In genomic region chr14:21308132-21308478, GRCh38 we compare ENCODE assay signal across 8 cellular contexts. TPM values are rescaled to one million over a fixed set of nuclear protein-coding genes. Genes with fewer than 3 reads are reported as not detected.
DNase-seq lines count a peak whose midpoint lies in the region; ATAC-seq and TF ChIP-seq lines count a peak whose summit lies in the region.

No MANE protein-coding gene starts in this region.

- peak overlapping the region; percentile 96 for H3K27ac Mint-ChIP-seq in activated naive CD8-positive, alpha-beta T cell

- H3K9ac ChIP-seq in liver (ENCODE audit: low read depth in 1 of 2, low read length in 2 of 2), result peak overlapping the region in 1 of 2 donors; percentile 97

- H3K36me3 Mint-ChIP-seq in activated naive CD8-positive, alpha-beta T cell, result no peaks in the 10 kb centered on the region

- no peaks in the 10 kb centered on the region for H3K9me3 ChIP-seq in liver (ENCODE audit: control insufficient read depth in 4 of 4, low read length in 3 of 4)

- TF ChIP-seq CTCF in liver (IDR thresholded peaks at IDR 0.05; ENCODE audit: low read depth, low read length, missing input control) (no peak), RWPE1 (conservative IDR thresholded peaks at IDR 0.05; ENCODE audit: low read depth) (no peak)

- POLR2A ChIA-PET in RWPE1 (lab: Yijun Ruan, JAX; ENCODE audit: low non-redundant PET), result interaction anchor here (0.5 kb wide), 1 partner anchor 36 kb away, joined by 4 read pairs; no protein-coding TSS in a partner anchor

- no peaks in the 10 kb centered on the region for H3K36me3 ChIP-seq in liver (ENCODE audit: control insufficient read depth in 4 of 4, insufficient read depth in 3 of 4, low read depth in 1 of 4, low read length in 3 of 4)

- ATAC-seq in GM18858 (IDR thresholded peaks at IDR 0.05; ENCODE audit: unreplicated experiment) (peak; percentile 24), HG02885 (IDR thresholded peaks at IDR 0.05; ENCODE audit: poor library complexity, unreplicated experiment) (peak; percentile 26), HG02840 (IDR thresholded peaks at IDR 0.05; ENCODE audit: low FRiP score, unreplicated experiment) (no peak)

- no peak for TF ChIP-seq RAD21 in liver (IDR thresholded peaks at IDR 0.05)

- no peaks in the 10 kb centered on the region for H3K27me3 ChIP-seq in liver (ENCODE audit: control insufficient read depth in 4 of 4, insufficient read depth in 4 of 4, low read length in 3 of 4)

- no peak for DNase-seq in NCI-H1436 treated with DMSO at 0.1 percent for 48 hours (lab: John Stamatoyannopoulos, UW)
- DNase-seq in RWPE1 (ENCODE audit: low spot score), result no peak
- no peak for DNase-seq in cerebellar nuclear complex (lab: John Stamatoyannopoulos, UW)

- H3K4me1 ChIP-seq in liver (ENCODE audit: control insufficient read depth in 4 of 4, insufficient read depth in 4 of 4, low read length in 3 of 4), result peaks cover 0 to 11% (median 7%) of the 10 kb centered on the region in 4 donors

- no peaks in the 10 kb centered on the region for H3K27me3 Mint-ChIP-seq in activated naive CD8-positive, alpha-beta T cell

- H3K27ac ChIP-seq in liver (ENCODE audit: low read depth in 1 of 2, low read length in 2 of 2) (peak overlapping the region; percentile 87 to 99), RWPE1 (no peak overlapping the region)

- CTCF ChIA-PET in RWPE1 (lab: Yijun Ruan, JAX), result no interaction called here

- H3K4me3 Mint-ChIP-seq in activated naive CD8-positive, alpha-beta T cell, result peak overlapping the region; percentile 89

- H3K9me3 Mint-ChIP-seq in activated naive CD8-positive, alpha-beta T cell (ENCODE audit: low read depth), result no peaks in the 10 kb centered on the region

- H3K4me1 Mint-ChIP-seq in activated naive CD8-positive, alpha-beta T cell (ENCODE audit: low read depth), result peaks cover 22% of the 10 kb centered on the region

- H3K4me3 ChIP-seq in liver (ENCODE audit: low read depth in 1 of 3, low read length in 3 of 3), result peak overlapping the region; percentile 46 to 75 (median 71)

TF ChIP-seq in liver, 16 proteins besides CTCF, POLR2A, EP300 and RAD21:
- TF ChIP-seq EGR1 (IDR thresholded peaks at IDR 0.05; ENCODE audit: low read depth in 2 of 2), result no peak
- no peak for TF ChIP-seq GABPA (IDR thresholded peaks at IDR 0.05 in 1 of 2, conservative IDR thresholded peaks at IDR 0.05 in 1 of 2)
- peak; percentile 86 to 88 for TF ChIP-seq RXRA (IDR thresholded peaks at IDR 0.05)
- no peak for TF ChIP-seq NR2F2 (IDR thresholded peaks at IDR 0.05)
- TF ChIP-seq YY1 (IDR thresholded peaks at IDR 0.05), result no peak
- no peak for TF ChIP-seq FOXA1 (IDR thresholded peaks at IDR 0.05)
- TF ChIP-seq ATF3 (IDR thresholded peaks at IDR 0.05), result no peak
- peak; percentile 44 for TF ChIP-seq REST (IDR thresholded peaks at IDR 0.05)
- no peak for TF ChIP-seq HNF4G (IDR thresholded peaks at IDR 0.05)
- no peak for TF ChIP-seq ZBTB33 (IDR thresholded peaks at IDR 0.05)
- peak; percentile 44 for TF ChIP-seq HNF4A (conservative IDR thresholded peaks at IDR 0.05)
- TF ChIP-seq MAX (IDR thresholded peaks at IDR 0.05), result no peak
- peak; percentile 52 for TF ChIP-seq FOXA2 (IDR thresholded peaks at IDR 0.05)
- no peak for TF ChIP-seq JUND (IDR thresholded peaks at IDR 0.05)
- peak; percentile 80 for TF ChIP-seq SP1 (IDR thresholded peaks at IDR 0.05)

RNA-seq across cellular contexts. Expression of gene RPGRIP1, which starts 28.2 kb away (rescaled TPM):
- total RNA-seq in liver, result 1 to 10 TPM in 1 of 2 donors, under 1 TPM in 1; 0.42 to 1.3 TPM
- polyA plus RNA-seq in liver, result under 1 TPM; 0.27 to 0.38 TPM

RNA-seq across cellular contexts. Expression of gene HNRNPC, which starts 38.9 kb away (rescaled TPM):
- 100 to 1,000 TPM; 286 to 384 TPM for total RNA-seq in liver
- 100 to 1,000 TPM; 119 to 254 TPM for polyA plus RNA-seq in liver
